In genomic region chr14:97517566-97518234, GRCh38 we compare ENCODE assay signal across 29 cellular contexts.
"Had no signal": no experiment of that assay in that cellular context is flagged by ENCODE, and none has a peak within 500 bp of the region (broad histone marks: within the 10 kb centered on the region; RNA-seq: fewer than 3 reads in every experiment).

No MANE protein-coding gene starts in this region.

- H3K27ac Mint-ChIP-seq: activated naive CD4-positive, alpha-beta T cell treated with anti-CD3 and anti-CD28 coated beads for 36 hours; activated naive CD8-positive, alpha-beta T cell treated with anti-CD3 and anti-CD28 coated beads for 36 hours; effector memory CD8-positive, alpha-beta T cell; mesothelial cell of epicardium; naive thymus-derived CD4-positive, alpha-beta T cell; stimulated activated memory B cell treated with anti-CD40 and anti-IgM and Interleukin-4, amounts not matched to agents 10 μg/mL and 1 μg/mL and 100 μg/mL, for 72 hours; stimulated activated naive CD8-positive, alpha-beta T cell treated with anti-CD3 and anti-CD28 coated beads, Interleukin-15, amount 100 ng/mL, for 72 hours had no signal

- H3K27me3 Mint-ChIP-seq: activated naive CD8-positive, alpha-beta T cell treated with anti-CD3 and anti-CD28 coated beads for 36 hours; effector memory CD8-positive, alpha-beta T cell; naive thymus-derived CD4-positive, alpha-beta T cell; stimulated activated memory B cell treated with anti-CD40 and anti-IgM and Interleukin-4, amounts not matched to agents 10 μg/mL and 1 μg/mL and 100 μg/mL, for 72 hours; stimulated activated naive CD8-positive, alpha-beta T cell treated with anti-CD3 and anti-CD28 coated beads, Interleukin-15, amount 100 ng/mL, for 72 hours had no signal

- H3K9me3 Mint-ChIP-seq: activated naive CD4-positive, alpha-beta T cell treated with anti-CD3 and anti-CD28 coated beads for 36 hours; activated naive CD8-positive, alpha-beta T cell treated with anti-CD3 and anti-CD28 coated beads for 36 hours; effector memory CD8-positive, alpha-beta T cell had no signal

- H3K4me1 Mint-ChIP-seq: activated naive CD8-positive, alpha-beta T cell treated with anti-CD3 and anti-CD28 coated beads for 36 hours; mesothelial cell of epicardium; stimulated activated memory B cell treated with anti-CD40 and anti-IgM and Interleukin-4, amounts not matched to agents 10 μg/mL and 1 μg/mL and 100 μg/mL, for 72 hours had no signal

- H3K36me3 Mint-ChIP-seq: activated naive CD8-positive, alpha-beta T cell treated with anti-CD3 and anti-CD28 coated beads for 36 hours; mesothelial cell of epicardium; stimulated activated memory B cell treated with anti-CD40 and anti-IgM and Interleukin-4, amounts not matched to agents 10 μg/mL and 1 μg/mL and 100 μg/mL, for 72 hours had no signal

- DNase-seq: activated CD4-positive, alpha-beta T cell treated with anti-CD3 and anti-CD28 coated beads for 48 hours; activated CD4-positive, alpha-beta T cell treated with anti-CD3 and anti-CD28 coated beads, Interleukin-2, amount 50 U/mL, for 48 hours; activated CD8-positive, alpha-beta memory T cell treated with anti-CD3 and anti-CD28 coated beads for 24 hours; activated effector memory CD4-positive, alpha-beta T cell treated with anti-CD3 and anti-CD28 coated beads, Interleukin-2, amount 50 U/mL, for 16 hours; activated naive CD4-positive, alpha-beta T cell treated with anti-CD3 and anti-CD28 coated beads for 36 hours; activated naive CD8-positive, alpha-beta T cell treated with anti-CD3 and anti-CD28 coated beads for 36 hours; adrenal gland; aorta; body of pancreas; cortex of kidney; effector memory CD8-positive, alpha-beta T cell; erythroblast; gastrocnemius medialis; glutamatergic neuron; left cardiac atrium; mammary epithelial cell; naive thymus-derived CD4-positive, alpha-beta T cell; pancreas; psoas muscle; stimulated activated CD4-positive, alpha-beta T cell treated with anti-CD3 and anti-CD28 coated beads, Interleukin-1b, Interleukin-23, amount 100 ng/mL, for 48 hours; stimulated activated CD4-positive, alpha-beta T cell treated with anti-CD3 and anti-CD28 coated beads, Interleukin-4, amount 100 ng/mL, for 4 hours; stimulated activated CD8-positive, alpha-beta memory T cell treated with anti-CD3 and anti-CD28 coated beads, Interleukin-4, amount 100 ng/mL, for 48 hours; stimulated activated naive CD8-positive, alpha-beta T cell treated with anti-CD3 and anti-CD28 coated beads, Interleukin-15, amount 100 ng/mL, for 72 hours; substantia nigra; T1000; upper lobe of left lung; WERI-Rb-1 had no signal

- H3K4me3 Mint-ChIP-seq: activated naive CD4-positive, alpha-beta T cell treated with anti-CD3 and anti-CD28 coated beads for 36 hours; activated naive CD8-positive, alpha-beta T cell treated with anti-CD3 and anti-CD28 coated beads for 36 hours; effector memory CD8-positive, alpha-beta T cell; mesothelial cell of epicardium; naive thymus-derived CD4-positive, alpha-beta T cell; stimulated activated memory B cell treated with anti-CD40 and anti-IgM and Interleukin-4, amounts not matched to agents 10 μg/mL and 1 μg/mL and 100 μg/mL, for 72 hours; stimulated activated naive CD8-positive, alpha-beta T cell treated with anti-CD3 and anti-CD28 coated beads, Interleukin-15, amount 100 ng/mL, for 72 hours had no signal
